ENCODE assay signal across 1 cellular context in the genomic region with DNA sequence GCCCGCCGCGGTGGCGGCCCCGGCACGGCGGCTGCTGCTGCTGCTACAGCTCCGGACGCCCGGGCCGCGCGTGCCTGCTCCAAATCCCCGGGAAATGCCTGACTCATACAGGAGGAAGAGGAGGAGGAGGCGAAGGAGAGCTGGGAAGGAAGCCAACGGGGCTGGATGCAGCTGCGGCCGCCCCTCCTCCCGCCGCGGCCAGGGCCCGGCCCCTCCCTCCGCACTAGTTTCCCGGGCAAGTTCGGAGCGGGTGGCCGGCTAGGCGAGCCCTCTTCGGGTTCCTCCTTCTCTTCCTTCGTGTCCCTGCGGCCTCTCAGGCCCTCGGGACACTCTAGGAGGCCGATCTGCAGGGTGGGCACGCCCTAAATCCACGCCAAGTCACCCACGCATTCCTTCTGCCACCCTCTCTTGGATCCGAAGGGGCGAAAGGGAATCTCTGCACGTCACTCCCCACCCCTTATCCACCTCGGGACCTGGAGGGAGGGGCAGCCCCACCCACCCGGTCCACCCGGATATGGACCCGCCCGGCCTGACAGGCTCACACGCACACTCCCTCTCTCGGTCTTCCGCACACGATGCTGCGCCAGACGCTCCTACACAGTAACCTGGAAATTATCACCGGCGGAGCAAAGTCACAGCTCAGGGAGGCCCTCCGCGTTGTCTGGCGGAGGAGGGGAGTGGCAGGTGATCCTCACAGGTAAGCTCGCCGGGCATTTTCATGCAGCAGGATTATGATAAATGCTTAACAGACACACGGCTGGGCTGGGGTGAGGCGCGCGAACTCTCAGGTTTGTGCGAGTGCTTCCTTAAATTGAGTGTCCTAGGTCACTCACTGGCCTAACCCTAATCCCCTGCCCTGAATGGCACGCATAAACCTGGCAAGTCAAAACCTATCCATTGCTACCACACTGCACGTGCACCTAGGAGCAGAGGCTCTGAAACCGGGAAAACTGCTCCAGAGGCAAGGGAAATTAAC.
TF ChIP-seq lines count a peak whose summit lies in the region.

A gene with protein sequence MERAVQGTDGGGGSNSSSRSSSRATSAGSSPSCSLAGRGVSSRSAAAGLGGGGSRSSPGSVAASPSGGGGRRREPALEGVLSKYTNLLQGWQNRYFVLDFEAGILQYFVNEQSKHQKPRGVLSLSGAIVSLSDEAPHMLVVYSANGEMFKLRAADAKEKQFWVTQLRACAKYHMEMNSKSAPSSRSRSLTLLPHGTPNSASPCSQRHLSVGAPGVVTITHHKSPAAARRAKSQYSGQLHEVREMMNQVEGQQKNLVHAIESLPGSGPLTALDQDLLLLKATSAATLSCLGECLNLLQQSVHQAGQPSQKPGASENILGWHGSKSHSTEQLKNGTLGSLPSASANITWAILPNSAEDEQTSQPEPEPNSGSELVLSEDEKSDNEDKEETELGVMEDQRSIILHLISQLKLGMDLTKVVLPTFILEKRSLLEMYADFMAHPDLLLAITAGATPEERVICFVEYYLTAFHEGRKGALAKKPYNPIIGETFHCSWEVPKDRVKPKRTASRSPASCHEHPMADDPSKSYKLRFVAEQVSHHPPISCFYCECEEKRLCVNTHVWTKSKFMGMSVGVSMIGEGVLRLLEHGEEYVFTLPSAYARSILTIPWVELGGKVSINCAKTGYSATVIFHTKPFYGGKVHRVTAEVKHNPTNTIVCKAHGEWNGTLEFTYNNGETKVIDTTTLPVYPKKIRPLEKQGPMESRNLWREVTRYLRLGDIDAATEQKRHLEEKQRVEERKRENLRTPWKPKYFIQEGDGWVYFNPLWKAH (minus strand): TSS at position 57 of the 976 bp plus-strand sequence. CDS start 83 bp downstream, outside the sequence.
A gene (plus strand): TSS at position 545 of the 976 bp plus-strand sequence. CDS start 7,330 bp downstream, outside the sequence.

TF ChIP-seq in HEK293, 187 proteins besides CTCF, POLR2A, EP300 and RAD21 (continued from another document and continues in another):
- TF ChIP-seq ZNF843 (tag by site-specific recombination; IDR thresholded peaks at IDR 0.05), result peak; percentile 52; the same call in 1 of the 2 replicates
- peak; percentile 66 for TF ChIP-seq SP2 (tag by site-specific recombination; IDR thresholded peaks at IDR 0.05)
- peak; percentile 67; the same call in 1 of the 2 replicates for TF ChIP-seq ZNF660 (tag by site-specific recombination; IDR thresholded peaks at IDR 0.05)
- TF ChIP-seq, protein P1, sequence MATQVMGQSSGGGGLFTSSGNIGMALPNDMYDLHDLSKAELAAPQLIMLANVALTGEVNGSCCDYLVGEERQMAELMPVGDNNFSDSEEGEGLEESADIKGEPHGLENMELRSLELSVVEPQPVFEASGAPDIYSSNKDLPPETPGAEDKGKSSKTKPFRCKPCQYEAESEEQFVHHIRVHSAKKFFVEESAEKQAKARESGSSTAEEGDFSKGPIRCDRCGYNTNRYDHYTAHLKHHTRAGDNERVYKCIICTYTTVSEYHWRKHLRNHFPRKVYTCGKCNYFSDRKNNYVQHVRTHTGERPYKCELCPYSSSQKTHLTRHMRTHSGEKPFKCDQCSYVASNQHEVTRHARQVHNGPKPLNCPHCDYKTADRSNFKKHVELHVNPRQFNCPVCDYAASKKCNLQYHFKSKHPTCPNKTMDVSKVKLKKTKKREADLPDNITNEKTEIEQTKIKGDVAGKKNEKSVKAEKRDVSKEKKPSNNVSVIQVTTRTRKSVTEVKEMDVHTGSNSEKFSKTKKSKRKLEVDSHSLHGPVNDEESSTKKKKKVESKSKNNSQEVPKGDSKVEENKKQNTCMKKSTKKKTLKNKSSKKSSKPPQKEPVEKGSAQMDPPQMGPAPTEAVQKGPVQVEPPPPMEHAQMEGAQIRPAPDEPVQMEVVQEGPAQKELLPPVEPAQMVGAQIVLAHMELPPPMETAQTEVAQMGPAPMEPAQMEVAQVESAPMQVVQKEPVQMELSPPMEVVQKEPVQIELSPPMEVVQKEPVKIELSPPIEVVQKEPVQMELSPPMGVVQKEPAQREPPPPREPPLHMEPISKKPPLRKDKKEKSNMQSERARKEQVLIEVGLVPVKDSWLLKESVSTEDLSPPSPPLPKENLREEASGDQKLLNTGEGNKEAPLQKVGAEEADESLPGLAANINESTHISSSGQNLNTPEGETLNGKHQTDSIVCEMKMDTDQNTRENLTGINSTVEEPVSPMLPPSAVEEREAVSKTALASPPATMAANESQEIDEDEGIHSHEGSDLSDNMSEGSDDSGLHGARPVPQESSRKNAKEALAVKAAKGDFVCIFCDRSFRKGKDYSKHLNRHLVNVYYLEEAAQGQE (tag by site-specific recombination; IDR thresholded peaks at IDR 0.05), result no peak
- TF ChIP-seq MYNN (tag by site-specific recombination; IDR thresholded peaks at IDR 0.05; ENCODE audit: borderline replicate concordance), result no peak
- peak; percentile 26; the same call in 1 of the 2 replicates for TF ChIP-seq MZF1 (tag by site-specific recombination; IDR thresholded peaks at IDR 0.05; ENCODE audit: borderline replicate concordance)
- no peak for TF ChIP-seq ZNF121 (tag by site-specific recombination; IDR thresholded peaks at IDR 0.05)
- TF ChIP-seq GLIS2 (tag by site-specific recombination; IDR thresholded peaks at IDR 0.05), result peak; percentile 46; the same call in 1 of the 2 replicates
- no peak for TF ChIP-seq ZBTB21 (tag by site-specific recombination; IDR thresholded peaks at IDR 0.05)
- TF ChIP-seq ZNF311 (tag by site-specific recombination; IDR thresholded peaks at IDR 0.05; ENCODE audit: borderline replicate concordance), result no peak
- no peak for TF ChIP-seq ZNF37A (tag by site-specific recombination; IDR thresholded peaks at IDR 0.05)
- no peak for TF ChIP-seq SETDB1 (IDR thresholded peaks at IDR 0.05; ENCODE audit: insufficient read length, low read length)
- TF ChIP-seq ZNF654 (tag by site-specific recombination; IDR thresholded peaks at IDR 0.05; ENCODE audit: low read depth), result no peak
- no peak for TF ChIP-seq ZNF701 (tag by site-specific recombination; IDR thresholded peaks at IDR 0.05)
- no peak for TF ChIP-seq ZNF423 (tag by site-specific recombination; IDR thresholded peaks at IDR 0.05)
- peak; percentile 56; the same call in 1 of the 2 replicates for TF ChIP-seq ZNF561 (tag by site-specific recombination; IDR thresholded peaks at IDR 0.05; ENCODE audit: borderline replicate concordance)
- TF ChIP-seq ZNF747 (tag by site-specific recombination; IDR thresholded peaks at IDR 0.05), result no peak
- TF ChIP-seq ZNF223 (tag by site-specific recombination; IDR thresholded peaks at IDR 0.05), result no peak
- no peak for TF ChIP-seq ZNF585B (tag by site-specific recombination; IDR thresholded peaks at IDR 0.05)
- TF ChIP-seq ZNF214 (tag by site-specific recombination; IDR thresholded peaks at IDR 0.05; ENCODE audit: borderline replicate concordance), result no peak
- no peak for TF ChIP-seq ZIC2 (tag by site-specific recombination; IDR thresholded peaks at IDR 0.05)
- TF ChIP-seq FEZF1 (tag by site-specific recombination; IDR thresholded peaks at IDR 0.05), result no peak
- peak; percentile 50 for TF ChIP-seq ZBTB8A (tag by site-specific recombination; IDR thresholded peaks at IDR 0.05)
- TF ChIP-seq, protein P2, sequence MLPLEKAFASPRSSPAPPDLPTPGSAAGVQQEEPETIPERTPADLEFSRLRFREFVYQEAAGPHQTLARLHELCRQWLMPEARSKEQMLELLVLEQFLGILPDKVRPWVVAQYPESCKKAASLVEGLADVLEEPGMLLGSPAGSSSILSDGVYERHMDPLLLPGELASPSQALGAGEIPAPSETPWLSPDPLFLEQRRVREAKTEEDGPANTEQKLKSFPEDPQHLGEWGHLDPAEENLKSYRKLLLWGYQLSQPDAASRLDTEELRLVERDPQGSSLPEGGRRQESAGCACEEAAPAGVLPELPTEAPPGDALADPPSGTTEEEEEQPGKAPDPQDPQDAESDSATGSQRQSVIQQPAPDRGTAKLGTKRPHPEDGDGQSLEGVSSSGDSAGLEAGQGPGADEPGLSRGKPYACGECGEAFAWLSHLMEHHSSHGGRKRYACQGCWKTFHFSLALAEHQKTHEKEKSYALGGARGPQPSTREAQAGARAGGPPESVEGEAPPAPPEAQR (tag by site-specific recombination; IDR thresholded peaks at IDR 0.05), result no peak
- no peak for TF ChIP-seq ZFP41 (tag by site-specific recombination; IDR thresholded peaks at IDR 0.05; ENCODE audit: borderline replicate concordance)
- TF ChIP-seq ZXDB (tag by site-specific recombination; IDR thresholded peaks at IDR 0.05), result 0 out of 2 replicates have a peak, but pooled peaks have one; percentile 18
- no peak for TF ChIP-seq ZNF157 (tag by site-specific recombination; IDR thresholded peaks at IDR 0.05)
- TF ChIP-seq, protein P3, sequence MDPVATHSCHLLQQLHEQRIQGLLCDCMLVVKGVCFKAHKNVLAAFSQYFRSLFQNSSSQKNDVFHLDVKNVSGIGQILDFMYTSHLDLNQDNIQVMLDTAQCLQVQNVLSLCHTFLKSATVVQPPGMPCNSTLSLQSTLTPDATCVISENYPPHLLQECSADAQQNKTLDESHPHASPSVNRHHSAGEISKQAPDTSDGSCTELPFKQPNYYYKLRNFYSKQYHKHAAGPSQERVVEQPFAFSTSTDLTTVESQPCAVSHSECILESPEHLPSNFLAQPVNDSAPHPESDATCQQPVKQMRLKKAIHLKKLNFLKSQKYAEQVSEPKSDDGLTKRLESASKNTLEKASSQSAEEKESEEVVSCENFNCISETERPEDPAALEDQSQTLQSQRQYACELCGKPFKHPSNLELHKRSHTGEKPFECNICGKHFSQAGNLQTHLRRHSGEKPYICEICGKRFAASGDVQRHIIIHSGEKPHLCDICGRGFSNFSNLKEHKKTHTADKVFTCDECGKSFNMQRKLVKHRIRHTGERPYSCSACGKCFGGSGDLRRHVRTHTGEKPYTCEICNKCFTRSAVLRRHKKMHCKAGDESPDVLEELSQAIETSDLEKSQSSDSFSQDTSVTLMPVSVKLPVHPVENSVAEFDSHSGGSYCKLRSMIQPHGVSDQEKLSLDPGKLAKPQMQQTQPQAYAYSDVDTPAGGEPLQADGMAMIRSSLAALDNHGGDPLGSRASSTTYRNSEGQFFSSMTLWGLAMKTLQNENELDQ (tag by site-specific recombination; IDR thresholded peaks at IDR 0.05; ENCODE audit: low read depth), result no peak
- no peak for TF ChIP-seq ZNF544 (tag by site-specific recombination; IDR thresholded peaks at IDR 0.05)
- peak; percentile 35; the same call in 1 of the 2 replicates for TF ChIP-seq ZNF610 (tag by site-specific recombination; IDR thresholded peaks at IDR 0.05; ENCODE audit: borderline replicate concordance)
- no peak for TF ChIP-seq ZNF114 (tag by site-specific recombination; IDR thresholded peaks at IDR 0.05)
- TF ChIP-seq, protein P4, sequence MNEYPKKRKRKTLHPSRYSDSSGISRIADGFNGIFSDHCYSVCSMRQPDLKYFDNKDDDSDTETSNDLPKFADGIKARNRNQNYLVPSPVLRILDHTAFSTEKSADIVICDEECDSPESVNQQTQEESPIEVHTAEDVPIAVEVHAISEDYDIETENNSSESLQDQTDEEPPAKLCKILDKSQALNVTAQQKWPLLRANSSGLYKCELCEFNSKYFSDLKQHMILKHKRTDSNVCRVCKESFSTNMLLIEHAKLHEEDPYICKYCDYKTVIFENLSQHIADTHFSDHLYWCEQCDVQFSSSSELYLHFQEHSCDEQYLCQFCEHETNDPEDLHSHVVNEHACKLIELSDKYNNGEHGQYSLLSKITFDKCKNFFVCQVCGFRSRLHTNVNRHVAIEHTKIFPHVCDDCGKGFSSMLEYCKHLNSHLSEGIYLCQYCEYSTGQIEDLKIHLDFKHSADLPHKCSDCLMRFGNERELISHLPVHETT (tag by site-specific recombination; IDR thresholded peaks at IDR 0.05), result 0 out of 2 replicates have a peak, but pooled peaks have one; percentile 21
- no peak for TF ChIP-seq ZNF23 (tag by site-specific recombination; IDR thresholded peaks at IDR 0.05; ENCODE audit: borderline replicate concordance)
- TF ChIP-seq ZNF501 (tag by site-specific recombination; IDR thresholded peaks at IDR 0.05), result peak; percentile 71
- peak; percentile 94 for TF ChIP-seq KLF9 (tag by site-specific recombination; IDR thresholded peaks at IDR 0.05; ENCODE audit: low read depth)
- TF ChIP-seq ZNF777 (tag by site-specific recombination; IDR thresholded peaks at IDR 0.05; ENCODE audit: borderline replicate concordance), result no peak
- no peak for TF ChIP-seq ZNF548 (tag by site-specific recombination; IDR thresholded peaks at IDR 0.05)
- TF ChIP-seq, protein P5, sequence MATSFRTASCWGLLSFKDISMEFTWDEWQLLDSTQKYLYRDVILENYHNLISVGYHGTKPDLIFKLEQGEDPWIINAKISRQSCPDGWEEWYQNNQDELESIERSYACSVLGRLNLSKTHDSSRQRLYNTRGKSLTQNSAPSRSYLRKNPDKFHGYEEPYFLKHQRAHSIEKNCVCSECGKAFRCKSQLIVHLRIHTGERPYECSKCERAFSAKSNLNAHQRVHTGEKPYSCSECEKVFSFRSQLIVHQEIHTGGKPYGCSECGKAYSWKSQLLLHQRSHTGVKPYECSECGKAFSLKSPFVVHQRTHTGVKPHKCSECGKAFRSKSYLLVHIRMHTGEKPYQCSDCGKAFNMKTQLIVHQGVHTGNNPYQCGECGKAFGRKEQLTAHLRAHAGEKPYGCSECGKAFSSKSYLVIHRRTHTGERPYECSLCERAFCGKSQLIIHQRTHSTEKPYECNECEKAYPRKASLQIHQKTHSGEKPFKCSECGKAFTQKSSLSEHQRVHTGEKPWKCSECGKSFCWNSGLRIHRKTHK (tag by site-specific recombination; IDR thresholded peaks at IDR 0.05), result no peak
- peak; percentile 73 for TF ChIP-seq ZBTB20 (tag by site-specific recombination; IDR thresholded peaks at IDR 0.05)
